In genomic region chr1:169105434-169106094, GRCh38 we compare ENCODE assay signal across 1 cellular context.
TF ChIP-seq lines count a peak whose summit lies in the region.

No MANE protein-coding gene starts in this region.

TF ChIP-seq in HepG2, 621 proteins besides CTCF, POLR2A, EP300 and RAD21 (continued from another document and continues in another):
- TF ChIP-seq ZBTB40 (IDR thresholded peaks at IDR 0.05), result no peak
- no peak for TF ChIP-seq ZBTB40 (CRISPR knock-in tag; IDR thresholded peaks at IDR 0.05)
- peak; percentile 31 for TF ChIP-seq KAT8 (CRISPR knock-in tag; IDR thresholded peaks at IDR 0.05)
- no peak for TF ChIP-seq ZNF557 (CRISPR knock-in tag; IDR thresholded peaks at IDR 0.05)
- TF ChIP-seq ZSCAN9 (CRISPR knock-in tag; IDR thresholded peaks at IDR 0.05; ENCODE audit: borderline replicate concordance), result 0 out of 2 replicates have a peak, but pooled peaks have one; percentile 33
- no peak for TF ChIP-seq ZNF280B (CRISPR knock-in tag; IDR thresholded peaks at IDR 0.05; ENCODE audit: borderline replicate concordance)
- no peak for TF ChIP-seq ZNF660 (CRISPR knock-in tag; IDR thresholded peaks at IDR 0.05; ENCODE audit: borderline replicate concordance, low read depth)
- TF ChIP-seq PHF8 (CRISPR knock-in tag; IDR thresholded peaks at IDR 0.05), result no peak; the same call in none of the 2 replicates
- TF ChIP-seq PAXIP1 (CRISPR knock-in tag; conservative IDR thresholded peaks at IDR 0.05), result peak; percentile 86
- no peak for TF ChIP-seq IKZF4 (CRISPR knock-in tag; IDR thresholded peaks at IDR 0.05; ENCODE audit: borderline replicate concordance, low read depth, not compliant biosample characterization)
- TF ChIP-seq RFX3 (CRISPR knock-in tag; IDR thresholded peaks at IDR 0.05), result no peak
- TF ChIP-seq ZFX (CRISPR knock-in tag; IDR thresholded peaks at IDR 0.05; ENCODE audit: low read depth), result peak; percentile 85
- TF ChIP-seq SOX5 (CRISPR knock-in tag; IDR thresholded peaks at IDR 0.05; ENCODE audit: borderline replicate concordance), result peak; percentile 65; the same call in 1 of the 2 replicates
- TF ChIP-seq CC2D1A (CRISPR knock-in tag; IDR thresholded peaks at IDR 0.05), result no peak
- no peak; the same call in 1 of the 2 replicates for TF ChIP-seq ZNF431 (CRISPR knock-in tag; IDR thresholded peaks at IDR 0.05; ENCODE audit: borderline replicate concordance, low read depth)
- no peak for TF ChIP-seq SNAPC4 (CRISPR knock-in tag; IDR thresholded peaks at IDR 0.05)
- no peak for TF ChIP-seq ZNF75D (CRISPR knock-in tag; IDR thresholded peaks at IDR 0.05; ENCODE audit: borderline replicate concordance)
- peak; percentile 94 for TF ChIP-seq HIC2 (CRISPR knock-in tag; IDR thresholded peaks at IDR 0.05; ENCODE audit: low read depth)
- 0 out of 2 replicates have a peak, but pooled peaks have one; percentile 40 for TF ChIP-seq KDM1A (CRISPR knock-in tag; IDR thresholded peaks at IDR 0.05)
- TF ChIP-seq ATF4 (CRISPR knock-in tag; IDR thresholded peaks at IDR 0.05), result 0 out of 4 replicates have a peak, but pooled peaks of 1 of the 2 experiments have one; percentile 51
- peak; percentile 72; the same call in 1 of the 2 replicates for TF ChIP-seq HMG20A (CRISPR knock-in tag; IDR thresholded peaks at IDR 0.05; ENCODE audit: borderline replicate concordance)
- no peak for TF ChIP-seq ZNF572 (CRISPR knock-in tag; IDR thresholded peaks at IDR 0.05)
- peak; percentile 56; the same call in 1 of the 2 replicates for TF ChIP-seq KDM6A (CRISPR knock-in tag; IDR thresholded peaks at IDR 0.05; ENCODE audit: low read depth)
- TF ChIP-seq PLSCR1 (CRISPR knock-in tag; IDR thresholded peaks at IDR 0.05; ENCODE audit: borderline replicate concordance), result no peak
- TF ChIP-seq AHR (CRISPR knock-in tag; IDR thresholded peaks at IDR 0.05), result no peak
- 0 out of 2 replicates have a peak, but pooled peaks have one; percentile 31 for TF ChIP-seq ZNF101 (CRISPR knock-in tag; IDR thresholded peaks at IDR 0.05; ENCODE audit: borderline replicate concordance, low read depth)
- no peak; the same call in 1 of the 2 replicates for TF ChIP-seq DR1 (CRISPR knock-in tag; IDR thresholded peaks at IDR 0.05)
- TF ChIP-seq TMF1 (CRISPR knock-in tag; IDR thresholded peaks at IDR 0.05; ENCODE audit: low read depth), result peak; percentile 67; the same call in 1 of the 2 replicates
- TF ChIP-seq FOSL2 (CRISPR knock-in tag; IDR thresholded peaks at IDR 0.05), result peak; percentile 75
- TF ChIP-seq ZNF704 (CRISPR knock-in tag; IDR thresholded peaks at IDR 0.05; ENCODE audit: borderline replicate concordance), result 0 out of 2 replicates have a peak, but pooled peaks have one; percentile 77
- 0 out of 2 replicates have a peak, but pooled peaks have one; percentile 26 for TF ChIP-seq KMT2B (CRISPR knock-in tag; IDR thresholded peaks at IDR 0.05)
